ENCODE assay signal across 11 cellular contexts in the genomic region with DNA sequence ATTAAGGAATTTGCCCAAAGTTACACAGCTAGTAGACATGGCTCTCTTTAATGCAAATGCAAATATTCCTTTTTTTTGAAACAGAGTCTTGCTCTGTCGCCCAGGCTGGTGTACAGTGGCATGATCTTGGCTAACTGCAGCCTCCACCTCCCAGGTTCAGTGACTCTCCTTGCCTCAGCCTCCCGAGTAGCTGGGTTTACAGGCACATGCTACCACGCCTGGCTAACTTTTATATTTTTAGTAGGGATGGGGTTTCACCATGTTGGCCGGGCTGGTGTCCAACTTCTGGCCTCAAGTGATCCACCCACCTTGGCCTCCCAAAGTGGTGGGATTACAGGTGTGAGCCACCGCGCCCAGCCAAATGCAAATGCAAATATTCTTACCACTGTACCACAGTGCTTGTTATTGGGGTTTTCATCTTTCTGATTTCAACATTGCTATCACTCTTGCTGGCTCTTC. TPM values are rescaled to one million over a fixed set of nuclear protein-coding genes. Genes with fewer than 3 reads are reported as not detected.
A peak's percentile ranks its signal among the peaks of the same experiment; 100 is the strongest.
DNase-seq lines count a peak whose midpoint lies in the region; ATAC-seq and TF ChIP-seq lines count a peak whose summit lies in the region.
"Had no signal": no experiment of that assay in that cellular context is flagged by ENCODE, and none has a peak within 500 bp of the region (broad histone marks: within the 10 kb centered on the region; RNA-seq: fewer than 3 reads in every experiment).

No MANE protein-coding gene starts in this region.

- H3K9me3 ChIP-seq in BLaER1 treated with 17β-estradiol and CSF1 and Interleukin-3, amounts not matched to agents 10 nM and 100 nM (replicated peaks in 1 of 11): no peaks in the 10 kb centered on the region
- H3K9me3 ChIP-seq in psoas muscle: no peaks in the 10 kb centered on the region

- no peaks in the 10 kb centered on the region for H3K27me3 ChIP-seq in BLaER1 treated with 17β-estradiol and CSF1 and Interleukin-3, amounts not matched to agents 10 nM and 100 nM
- H3K27me3 ChIP-seq in psoas muscle (ENCODE audit: insufficient read depth in 3 of 3, low read length in 2 of 3): no peaks in the 10 kb centered on the region

- ATAC-seq in psoas muscle (peak in 1 of 4 donors; percentile 14), GM19455 (IDR thresholded peaks at IDR 0.05; ENCODE audit: unreplicated experiment) (no peak)

- peak overlapping the region in 8 of 10 experiments; percentile 4 to 78 (median 66); a peak in 13 of 20 replicates for H3K4me3 ChIP-seq in BLaER1 treated with 17β-estradiol and CSF1 and Interleukin-3, amounts not matched to agents 10 nM and 100 nM
- H3K4me3 ChIP-seq in fibroblast of villous mesenchyme (ENCODE audit: low read depth, low read length): peak overlapping the region; percentile 94
- peak overlapping the region; percentile 78 for H3K4me3 ChIP-seq in psoas muscle

- WGBS in psoas muscle, 3 donors: 24 to 45% (median 26%) methylated on average over 6 of the region's 6 CpGs

- peak overlapping the region in 7 of 11 experiments; percentile 1 to 34 (median 15); a peak in 6 of 22 replicates for H3K27ac ChIP-seq in BLaER1 treated with 17β-estradiol and CSF1 and Interleukin-3, amounts not matched to agents 10 nM and 100 nM
- peak overlapping the region; percentile 76 for H3K27ac ChIP-seq in psoas muscle

- H3K9ac ChIP-seq in BLaER1 treated with 17β-estradiol and CSF1 and Interleukin-3, amounts not matched to agents 10 nM and 100 nM: 0 out of 22 replicates have a peak overlapping the region, but pooled peaks of 1 of the 11 experiments have one; percentile 22

- H3K4me1 ChIP-seq in BLaER1 treated with 17β-estradiol and CSF1 and Interleukin-3, amounts not matched to agents 10 nM and 100 nM: peaks cover 57 to 63% (median 60%) of the 10 kb centered on the region in 10 experiments
- peaks cover 66% of the 10 kb centered on the region for H3K4me1 ChIP-seq in psoas muscle

- TF ChIP-seq POLR2A in Raji (IDR thresholded peaks at IDR 0.05; ENCODE audit: insufficient read depth, low read depth, low read length): peak; percentile 51

- peaks cover 0 to 8% (median 0%) of the 10 kb centered on the region in 11 experiments; a peak in 1 of 22 replicates for H4K20me1 ChIP-seq in BLaER1 treated with 17β-estradiol and CSF1 and Interleukin-3, amounts not matched to agents 10 nM and 100 nM

- H3K36me3 ChIP-seq in BLaER1 treated with 17β-estradiol and CSF1 and Interleukin-3, amounts not matched to agents 10 nM and 100 nM: peaks cover 0 to 22% (median 16%) of the 10 kb centered on the region in 11 experiments; a peak in 15 of 22 replicates
- H3K36me3 ChIP-seq in psoas muscle (ENCODE audit: insufficient read depth in 1 of 2, low read depth in 1 of 2): peaks cover 0 to 16% of the 10 kb centered on the region in 2 donors

- DNase-seq in fibroblast of villous mesenchyme (ENCODE audit: low read depth) (no peak), psoas muscle (peak in 1 of 2 donors; percentile 25), NCI-H82 treated with DMSO at 0.1 percent for 48 hours (lab: John Stamatoyannopoulos, UW; ENCODE audit: unreplicated experiment) (no peak), GOT3 (lab: John Stamatoyannopoulos, UW) (no peak)
- DNase-seq in central memory CD4-positive, alpha-beta T cell: no peak
- DNase-seq: activated CD4-positive, alpha-beta T cell treated with anti-CD3 and anti-CD28 coated beads for 48 hours had no signal

- intact Hi-C loops in psoas muscle (cut with DNase I): loop anchor here (5.0 kb wide), 2 partner anchors 55 to 100 kb away; no protein-coding TSS in a partner anchor

- peak overlapping the region; percentile 79 to 96 (median 93) for H3K4me2 ChIP-seq in BLaER1 treated with 17β-estradiol and CSF1 and Interleukin-3, amounts not matched to agents 10 nM and 100 nM

- TF ChIP-seq CTCF in fibroblast of villous mesenchyme (IDR thresholded peaks at IDR 0.05; ENCODE audit: insufficient read depth, low read depth, low read length): no peak
- no peak for TF ChIP-seq CTCF in psoas muscle (IDR thresholded peaks at IDR 0.05)

RNA-seq across cellular contexts. Expression of a gene that starts 24.5 kb away (rescaled TPM):
- total RNA-seq in fibroblast of villous mesenchyme (not detected in 2 replicates), psoas muscle (not detected)
- polyA plus RNA-seq in psoas muscle: not detected
- total RNA-seq: bronchial epithelial cell, LHCN-M2 had no signal
